In the genomic region with DNA sequence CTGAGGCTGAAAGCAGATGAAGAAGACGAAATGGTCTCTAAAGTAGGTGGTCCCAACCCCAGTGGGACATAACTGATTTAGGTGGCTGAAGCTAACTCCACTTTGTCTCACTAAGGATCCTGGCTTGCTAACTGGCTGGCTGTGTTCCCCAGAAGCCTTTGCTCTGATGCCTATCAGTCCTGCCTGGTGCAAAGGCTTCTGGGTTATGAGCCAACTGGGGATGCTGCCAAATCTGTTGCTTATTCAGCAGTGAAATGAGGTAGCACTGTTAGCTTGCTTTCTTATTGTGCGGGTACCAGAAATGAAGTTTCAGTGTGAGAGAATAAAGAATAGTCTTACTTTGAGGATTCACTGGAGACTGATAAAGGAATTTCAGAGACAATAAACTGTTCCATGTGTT, we compare ENCODE assay signal across 9 cellular contexts. TPM values are rescaled to one million over a fixed set of nuclear protein-coding genes. Genes with fewer than 3 reads are reported as not detected.
DNase-seq lines count a peak whose midpoint lies in the region; ATAC-seq and TF ChIP-seq lines count a peak whose summit lies in the region.
"Had no signal": no experiment of that assay in that cellular context is flagged by ENCODE, and none has a peak within 500 bp of the region (broad histone marks: within the 10 kb centered on the region; RNA-seq: fewer than 3 reads in every experiment).

No MANE protein-coding gene starts in this region.

- no peak overlapping the region for H3K4me3 Mint-ChIP-seq in WTC11

- H3K27ac Mint-ChIP-seq in WTC11, result no peak overlapping the region

- H3K27ac ChIP-seq in A673 (ENCODE audit: low read depth, low read length, poor library complexity, severe bottlenecking), result no peak overlapping the region

- H3K4me1 ChIP-seq in A673 (ENCODE audit: insufficient read depth, low read length, poor library complexity, severe bottlenecking), result no peaks in the 10 kb centered on the region

- no peaks in the 10 kb centered on the region for H3K27me3 ChIP-seq in A673 (replicated peaks; ENCODE audit: insufficient read depth, low read depth, low read length, poor library complexity)

- peak; percentile 25 for DNase-seq in A673 (ENCODE audit: low spot score)
- DNase-seq in RKO (ENCODE audit: low spot score), result peak; percentile 19
- DNase-seq in fibroblast of the aortic adventitia (ENCODE audit: low read depth), result peak; percentile 83
- DNase-seq in occipital lobe (lab: John Stamatoyannopoulos, UW), result peak; percentile 8
- DNase-seq in WTC11 (ENCODE audit: low spot score), result no peak
- no peak for DNase-seq in SHP77 treated with DMSO at 0.1 percent for 48 hours (lab: John Stamatoyannopoulos, UW)
- DNase-seq in NCI-H748 treated with DMSO at 0.1 percent for 48 hours (lab: John Stamatoyannopoulos, UW), result no peak
- DNase-seq: stimulated activated naive CD4-positive, alpha-beta T cell treated with Interleukin-2 at 50 U/mL for 16 hours had no signal

- no peak overlapping the region for H3K4me3 ChIP-seq in A673 (ENCODE audit: low read depth, low read length, poor library complexity, severe bottlenecking)
- H3K4me3 ChIP-seq in fibroblast of the aortic adventitia (ENCODE audit: low read depth, low read length), result no peak overlapping the region

- CTCF ChIA-PET in A673 (lab: Charles Lee), result no interaction called here
- CTCF ChIA-PET in WTC11 (lab: Charles Lee), result interaction anchor here (0.8 to 1.8 kb wide), 3 partner anchors 8 to 9 kb away, joined by 3 to 6 read pairs (median 3); no protein-coding TSS in a partner anchor

- no peaks in the 10 kb centered on the region for H3K36me3 ChIP-seq in A673 (ENCODE audit: insufficient read depth, low read length, poor library complexity, severe bottlenecking)

- intact Hi-C loops in A673 (cut with micrococcal nuclease; ENCODE audit: unreplicated experiment), result no loop called here

- H3K36me3 Mint-ChIP-seq in WTC11, result no peaks in the 10 kb centered on the region

- BruUV-seq in A673 (replicated peaks; lab: Mats Ljungman, UMichigan), result no TSS peak

- POLR2A ChIA-PET in A673 (lab: Charles Lee; ENCODE audit: low non-redundant PET), result no interaction called here
- POLR2A ChIA-PET in WTC11 (lab: Charles Lee), result no interaction called here

- ATAC-seq in WTC11 (no peak), GM19397 (IDR thresholded peaks at IDR 0.05; ENCODE audit: unreplicated experiment) (no peak)

- no peaks in the 10 kb centered on the region for H3K9me3 ChIP-seq in A673 (ENCODE audit: low read depth, low read length, poor library complexity, severe bottlenecking)

- H3K9me3 Mint-ChIP-seq in WTC11, result no peaks in the 10 kb centered on the region

- TF ChIP-seq CTCF in A673 (conservative IDR thresholded peaks at IDR 0.05; ENCODE audit: low read depth, low read length) (no peak), fibroblast of the aortic adventitia (IDR thresholded peaks at IDR 0.05; ENCODE audit: insufficient read depth, low read length) (no peak), WTC11 (IDR thresholded peaks at IDR 0.05) (no peak)

- H3K27me3 Mint-ChIP-seq in WTC11 (ENCODE audit: low read depth), result no peaks in the 10 kb centered on the region

- H3K4me1 Mint-ChIP-seq in WTC11, result peaks cover 10% of the 10 kb centered on the region

TF ChIP-seq in WTC11, 78 proteins besides CTCF, POLR2A, EP300 and RAD21:
- TF ChIP-seq, protein P1, sequence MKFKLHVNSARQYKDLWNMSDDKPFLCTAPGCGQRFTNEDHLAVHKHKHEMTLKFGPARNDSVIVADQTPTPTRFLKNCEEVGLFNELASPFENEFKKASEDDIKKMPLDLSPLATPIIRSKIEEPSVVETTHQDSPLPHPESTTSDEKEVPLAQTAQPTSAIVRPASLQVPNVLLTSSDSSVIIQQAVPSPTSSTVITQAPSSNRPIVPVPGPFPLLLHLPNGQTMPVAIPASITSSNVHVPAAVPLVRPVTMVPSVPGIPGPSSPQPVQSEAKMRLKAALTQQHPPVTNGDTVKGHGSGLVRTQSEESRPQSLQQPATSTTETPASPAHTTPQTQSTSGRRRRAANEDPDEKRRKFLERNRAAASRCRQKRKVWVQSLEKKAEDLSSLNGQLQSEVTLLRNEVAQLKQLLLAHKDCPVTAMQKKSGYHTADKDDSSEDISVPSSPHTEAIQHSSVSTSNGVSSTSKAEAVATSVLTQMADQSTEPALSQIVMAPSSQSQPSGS (CRISPR knock-in tag; IDR thresholded peaks at IDR 0.05; ENCODE audit: borderline replicate concordance, low read depth), result no peak
- TF ChIP-seq, protein P2, sequence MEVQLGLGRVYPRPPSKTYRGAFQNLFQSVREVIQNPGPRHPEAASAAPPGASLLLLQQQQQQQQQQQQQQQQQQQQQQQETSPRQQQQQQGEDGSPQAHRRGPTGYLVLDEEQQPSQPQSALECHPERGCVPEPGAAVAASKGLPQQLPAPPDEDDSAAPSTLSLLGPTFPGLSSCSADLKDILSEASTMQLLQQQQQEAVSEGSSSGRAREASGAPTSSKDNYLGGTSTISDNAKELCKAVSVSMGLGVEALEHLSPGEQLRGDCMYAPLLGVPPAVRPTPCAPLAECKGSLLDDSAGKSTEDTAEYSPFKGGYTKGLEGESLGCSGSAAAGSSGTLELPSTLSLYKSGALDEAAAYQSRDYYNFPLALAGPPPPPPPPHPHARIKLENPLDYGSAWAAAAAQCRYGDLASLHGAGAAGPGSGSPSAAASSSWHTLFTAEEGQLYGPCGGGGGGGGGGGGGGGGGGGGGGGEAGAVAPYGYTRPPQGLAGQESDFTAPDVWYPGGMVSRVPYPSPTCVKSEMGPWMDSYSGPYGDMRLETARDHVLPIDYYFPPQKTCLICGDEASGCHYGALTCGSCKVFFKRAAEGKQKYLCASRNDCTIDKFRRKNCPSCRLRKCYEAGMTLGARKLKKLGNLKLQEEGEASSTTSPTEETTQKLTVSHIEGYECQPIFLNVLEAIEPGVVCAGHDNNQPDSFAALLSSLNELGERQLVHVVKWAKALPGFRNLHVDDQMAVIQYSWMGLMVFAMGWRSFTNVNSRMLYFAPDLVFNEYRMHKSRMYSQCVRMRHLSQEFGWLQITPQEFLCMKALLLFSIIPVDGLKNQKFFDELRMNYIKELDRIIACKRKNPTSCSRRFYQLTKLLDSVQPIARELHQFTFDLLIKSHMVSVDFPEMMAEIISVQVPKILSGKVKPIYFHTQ (CRISPR knock-in tag; IDR thresholded peaks at IDR 0.05), result no peak
- TF ChIP-seq ZNF317 (CRISPR knock-in tag; IDR thresholded peaks at IDR 0.05; ENCODE audit: borderline replicate concordance, low read depth) (no peak), TP53 (CRISPR knock-in tag; IDR thresholded peaks at IDR 0.05) (no peak), FOXP1 (CRISPR knock-in tag; IDR thresholded peaks at IDR 0.05; ENCODE audit: borderline replicate concordance) (no peak), ETV6 (CRISPR knock-in tag; IDR thresholded peaks at IDR 0.05) (no peak)
- TF ChIP-seq, protein P3, sequence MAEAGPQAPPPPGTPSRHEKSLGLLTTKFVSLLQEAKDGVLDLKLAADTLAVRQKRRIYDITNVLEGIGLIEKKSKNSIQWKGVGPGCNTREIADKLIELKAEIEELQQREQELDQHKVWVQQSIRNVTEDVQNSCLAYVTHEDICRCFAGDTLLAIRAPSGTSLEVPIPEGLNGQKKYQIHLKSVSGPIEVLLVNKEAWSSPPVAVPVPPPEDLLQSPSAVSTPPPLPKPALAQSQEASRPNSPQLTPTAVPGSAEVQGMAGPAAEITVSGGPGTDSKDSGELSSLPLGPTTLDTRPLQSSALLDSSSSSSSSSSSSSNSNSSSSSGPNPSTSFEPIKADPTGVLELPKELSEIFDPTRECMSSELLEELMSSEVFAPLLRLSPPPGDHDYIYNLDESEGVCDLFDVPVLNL (CRISPR knock-in tag; IDR thresholded peaks at IDR 0.05; ENCODE audit: borderline replicate concordance, low read depth), result no peak
- TF ChIP-seq, protein P4, sequence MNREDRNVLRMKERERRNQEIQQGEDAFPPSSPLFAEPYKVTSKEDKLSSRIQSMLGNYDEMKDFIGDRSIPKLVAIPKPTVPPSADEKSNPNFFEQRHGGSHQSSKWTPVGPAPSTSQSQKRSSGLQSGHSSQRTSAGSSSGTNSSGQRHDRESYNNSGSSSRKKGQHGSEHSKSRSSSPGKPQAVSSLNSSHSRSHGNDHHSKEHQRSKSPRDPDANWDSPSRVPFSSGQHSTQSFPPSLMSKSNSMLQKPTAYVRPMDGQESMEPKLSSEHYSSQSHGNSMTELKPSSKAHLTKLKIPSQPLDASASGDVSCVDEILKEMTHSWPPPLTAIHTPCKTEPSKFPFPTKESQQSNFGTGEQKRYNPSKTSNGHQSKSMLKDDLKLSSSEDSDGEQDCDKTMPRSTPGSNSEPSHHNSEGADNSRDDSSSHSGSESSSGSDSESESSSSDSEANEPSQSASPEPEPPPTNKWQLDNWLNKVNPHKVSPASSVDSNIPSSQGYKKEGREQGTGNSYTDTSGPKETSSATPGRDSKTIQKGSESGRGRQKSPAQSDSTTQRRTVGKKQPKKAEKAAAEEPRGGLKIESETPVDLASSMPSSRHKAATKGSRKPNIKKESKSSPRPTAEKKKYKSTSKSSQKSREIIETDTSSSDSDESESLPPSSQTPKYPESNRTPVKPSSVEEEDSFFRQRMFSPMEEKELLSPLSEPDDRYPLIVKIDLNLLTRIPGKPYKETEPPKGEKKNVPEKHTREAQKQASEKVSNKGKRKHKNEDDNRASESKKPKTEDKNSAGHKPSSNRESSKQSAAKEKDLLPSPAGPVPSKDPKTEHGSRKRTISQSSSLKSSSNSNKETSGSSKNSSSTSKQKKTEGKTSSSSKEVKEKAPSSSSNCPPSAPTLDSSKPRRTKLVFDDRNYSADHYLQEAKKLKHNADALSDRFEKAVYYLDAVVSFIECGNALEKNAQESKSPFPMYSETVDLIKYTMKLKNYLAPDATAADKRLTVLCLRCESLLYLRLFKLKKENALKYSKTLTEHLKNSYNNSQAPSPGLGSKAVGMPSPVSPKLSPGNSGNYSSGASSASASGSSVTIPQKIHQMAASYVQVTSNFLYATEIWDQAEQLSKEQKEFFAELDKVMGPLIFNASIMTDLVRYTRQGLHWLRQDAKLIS (CRISPR knock-in tag; IDR thresholded peaks at IDR 0.05; ENCODE audit: borderline replicate concordance), result no peak

RNA-seq across cellular contexts. Expression of a gene that starts 18.1 kb away (rescaled TPM):
- total RNA-seq in A673 (2021), result 0.17 and 0.58 TPM in 2 replicates
- total RNA-seq in fibroblast of the aortic adventitia (ENCODE audit: low replicate concordance), result 45.6 and 60.2 TPM in 2 replicates
- 24.2 TPM for total RNA-seq in occipital lobe
- total RNA-seq in WTC11 (2021), result 15.6 to 16.5 TPM (median 15.7 TPM) in 3 replicates

Comparison
In these comparisons a context has a peak if more than half of its experiments do, and no peak if none do; other contexts are left out.
1. DNase-seq: peak in A673 (single experiment), RKO (single experiment), fibroblast of the aortic adventitia (single experiment) and occipital lobe (single experiment); none in WTC11 (single experiment), SHP77 treated with DMSO at 0.1 percent for 48 hours (single experiment) and NCI-H748 treated with DMSO at 0.1 percent for 48 hours (single experiment).
2. RNA of a gene that starts 18.1 kb away (total RNA-seq): 45.6 to 60.2 TPM in fibroblast of the aortic adventitia, 24.2 TPM in occipital lobe (single experiment) and 15.6 to 16.5 TPM in WTC11; 0.17 to 0.58 TPM in A673; every median in the first group is over 10 times any median in the second.